8 cellular contexts compared by ENCODE assay signal in genomic region chr16:50066482-50067289, GRCh38. TPM values are rescaled to one million over a fixed set of nuclear protein-coding genes. Genes with fewer than 3 reads are reported as not detected.
DNase-seq lines count a peak whose midpoint lies in the region; ATAC-seq and TF ChIP-seq lines count a peak whose summit lies in the region.

No MANE protein-coding gene starts in this region.

- intact Hi-C loops in mammary epithelial cell (cut with micrococcal nuclease): loop anchor here (1.0 to 2.0 kb wide), 2 partner anchors 42 to 144 kb away; partner anchors contain the start of gene CNEP1R1

- H3K4me1 ChIP-seq in mammary epithelial cell (ENCODE audit: insufficient read depth, low read length): peaks cover 15% of the 10 kb centered on the region
- peaks cover 21% of the 10 kb centered on the region for H3K4me1 ChIP-seq in muscle layer of colon (ENCODE audit: insufficient read depth, low read length)

- H3K9ac ChIP-seq in mammary epithelial cell (ENCODE audit: insufficient read depth, low read length) (peak overlapping the region; percentile 66), muscle layer of colon (ENCODE audit: low read length) (peak overlapping the region; percentile 67)

- dilution Hi-C loops in mammary epithelial cell (cut with HindIII; ENCODE audit: low sequenced_read_pairs): no loop called here

- no peak for DNase-seq in AG04449 (ENCODE audit: low read depth, low spot score)
- DNase-seq in HL-60 (ENCODE audit: low read depth in 1 of 2, low spot score in 1 of 2): no peak
- no peak for DNase-seq in mammary epithelial cell
- no peak for DNase-seq in AG08396 (ENCODE audit: low spot score)
- no peak for DNase-seq in NOMO-1 treated with dmso at 0.1 percent for 144 hours (lab: John Stamatoyannopoulos, UW; ENCODE audit: unreplicated experiment)

- WGBS in mammary epithelial cell (ENCODE audit: low coverage, missing lambda C conversion rate): 33% methylated on average over 18 of the region's 34 CpGs

- H3K27ac ChIP-seq in HL-60 (replicated peaks): peak overlapping the region; percentile 46
- peak overlapping the region; percentile 18 for H3K27ac ChIP-seq in mammary epithelial cell (ENCODE audit: insufficient read depth, low read depth, low read length)
- H3K27ac ChIP-seq in muscle layer of colon (ENCODE audit: low read depth, low read length): peak overlapping the region; percentile 96

- ATAC-seq in GM19351 (IDR thresholded peaks at IDR 0.05; ENCODE audit: unreplicated experiment) (no peak), HG02981 (IDR thresholded peaks at IDR 0.05; ENCODE audit: unreplicated experiment) (no peak)

- CTCF ChIA-PET in AG04449 (lab: Yijun Ruan, JAX): interaction anchor here (0.8 to 6.1 kb wide), 19 partner anchors 10 to 740 kb away, joined by 3 to 180 read pairs (median 6); partner anchors contain the start of gene CNEP1R1
- CTCF ChIA-PET in mammary epithelial cell (lab: Charles Lee; ENCODE audit: low non-redundant PET): interaction anchor here (1.2 kb wide), 1 partner anchor 144 kb away, joined by 10 read pairs; no protein-coding TSS in a partner anchor

- H3K4me3 ChIP-seq in AG04449 (ENCODE audit: low read depth, low read length): peak overlapping the region; percentile 100
- H3K4me3 ChIP-seq in HL-60 (replicated peaks; ENCODE audit: insufficient read depth, low read length): peak overlapping the region; percentile 98
- H3K4me3 ChIP-seq in mammary epithelial cell (replicated peaks in 1 of 3; ENCODE audit: insufficient read depth in 1 of 3, low read depth in 2 of 3, low read length in 3 of 3): peak overlapping the region; percentile 87 to 100 (median 99)
- H3K4me3 ChIP-seq in muscle layer of colon (ENCODE audit: low read depth in 1 of 2, low read length in 2 of 2): peak overlapping the region; percentile 73 to 83

- no TSS peak for BruUV-seq in mammary epithelial cell (replicated peaks; lab: Mats Ljungman, UMichigan)

- H3K9me3 ChIP-seq in mammary epithelial cell (replicated peaks; ENCODE audit: insufficient read depth, low read length) (no peaks in the 10 kb centered on the region), muscle layer of colon (ENCODE audit: low read length) (no peaks in the 10 kb centered on the region)

- peak overlapping the region; percentile 96 for H3K4me2 ChIP-seq in mammary epithelial cell (ENCODE audit: insufficient read depth, low read depth, low read length)

- POLR2A ChIA-PET in AG04449 (lab: Yijun Ruan, JAX): interaction anchor here (0.6 to 1.3 kb wide), 4 partner anchors 12 to 42 kb away, joined by 3 to 4 read pairs (median 4); partner anchors contain the start of gene CNEP1R1

- H3K27me3 ChIP-seq in HL-60 (ENCODE audit: insufficient read depth, poor library complexity, severe bottlenecking) (no peaks in the 10 kb centered on the region), mammary epithelial cell (ENCODE audit: insufficient read depth, low read length) (no peaks in the 10 kb centered on the region), muscle layer of colon (ENCODE audit: control insufficient read depth in 1 of 2, insufficient read depth in 2 of 2, low read length in 2 of 2) (no peaks in the 10 kb centered on the region)

- H4K20me1 ChIP-seq in mammary epithelial cell (ENCODE audit: insufficient read depth, low read length): no peaks in the 10 kb centered on the region

- in situ Hi-C loops in mammary epithelial cell (cut with MboI; ENCODE audit: low sequenced_read_pairs in 2 of 2): loop anchor here in 1 of 2 donors (25.0 kb wide), 1 partner anchor 296 kb away; the partner anchor contains the start of gene BRD7

- peaks cover 51% of the 10 kb centered on the region for H3K79me2 ChIP-seq in mammary epithelial cell (ENCODE audit: insufficient read depth, low read length)

- H3K36me3 ChIP-seq in mammary epithelial cell (ENCODE audit: insufficient read depth, low read length): peaks cover 8% of the 10 kb centered on the region
- H3K36me3 ChIP-seq in muscle layer of colon (ENCODE audit: insufficient read depth, low read length): peaks cover 6% of the 10 kb centered on the region

- H2AFZ ChIP-seq in mammary epithelial cell (ENCODE audit: low read depth, low read length): peak overlapping the region; percentile 100

- peak; percentile 2 for TF ChIP-seq CTCF in AG04449 (IDR thresholded peaks at IDR 0.05; ENCODE audit: insufficient read depth, low read length, missing control alignments)
- no peak for TF ChIP-seq CTCF in HL-60 (IDR thresholded peaks at IDR 0.05; ENCODE audit: insufficient read depth, low read length)
- no peak for TF ChIP-seq CTCF in mammary epithelial cell (conservative IDR thresholded peaks at IDR 0.05 in 1 of 2, IDR thresholded peaks at IDR 0.05 in 1 of 2; ENCODE audit: extremely low read depth in 1 of 2, insufficient read depth in 1 of 2, low read depth in 1 of 2, low read length in 2 of 2)

RNA-seq across cellular contexts. Expression of gene HEATR3, which starts 0.9 kb away (rescaled TPM):
- total RNA-seq in mammary epithelial cell: 10 to 100 TPM; 18.7 to 23.8 TPM
- polyA plus RNA-seq in mammary epithelial cell: 17.3 TPM
- polyA minus RNA-seq in mammary epithelial cell: 17.6 TPM

RNA-seq across cellular contexts. Expression of gene CNEP1R1, which starts 41.7 kb away (rescaled TPM):
- total RNA-seq in mammary epithelial cell: 10 to 100 TPM; 19.9 to 32.2 TPM
- polyA plus RNA-seq in mammary epithelial cell: 13.1 TPM
- 4.2 TPM for polyA minus RNA-seq in mammary epithelial cell

Comparison
In these comparisons a context has a peak if more than half of its experiments do, and no peak if none do; other contexts are left out.
1. H3K27ac ChIP-seq: peak in every context shown above with its lines; median percentile 96 in muscle layer of colon; 46 in HL-60; 18 in mammary epithelial cell.